Comparison of ENCODE assay signal across 9 cellular contexts in the genomic region with DNA sequence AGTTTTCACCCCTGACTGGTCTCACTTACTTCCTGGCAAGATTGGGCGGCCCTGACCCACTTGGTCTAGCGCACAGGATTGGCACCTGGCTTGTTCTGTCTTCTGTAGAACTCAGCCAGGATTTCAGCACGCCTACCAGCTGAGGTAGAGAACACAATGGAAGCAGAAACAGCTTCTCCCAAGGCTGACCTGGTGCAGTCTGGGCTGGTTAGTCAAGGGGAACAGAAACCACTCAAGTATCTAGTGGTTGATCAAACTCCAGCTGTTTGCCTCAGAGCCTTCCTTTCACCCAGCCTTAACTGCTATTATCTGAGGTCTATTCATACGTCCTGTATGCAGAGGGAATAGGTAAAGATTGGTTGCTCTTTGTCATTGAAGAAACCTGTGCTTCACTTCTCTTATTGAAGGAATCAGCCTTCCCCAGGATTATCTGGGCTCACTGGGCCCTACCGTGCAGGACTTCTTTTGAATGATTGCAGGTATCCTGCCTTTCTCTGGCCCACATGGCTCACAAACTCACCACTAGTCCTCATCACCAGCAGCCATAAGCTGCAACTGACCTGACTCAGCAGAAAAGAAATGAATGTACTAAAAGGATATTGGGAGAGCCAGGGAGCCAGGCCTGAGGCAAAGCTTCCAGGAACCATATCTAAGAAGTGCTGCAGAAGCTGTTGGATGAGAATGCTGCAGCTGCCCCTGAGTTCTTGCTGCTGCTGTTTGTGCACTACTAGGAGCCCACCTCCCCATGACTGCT. TPM values are rescaled to one million over a fixed set of nuclear protein-coding genes. Genes with fewer than 3 reads are reported as not detected.
A peak's percentile ranks its signal among the peaks of the same experiment; 100 is the strongest.
DNase-seq lines count a peak whose midpoint lies in the region; ATAC-seq and TF ChIP-seq lines count a peak whose summit lies in the region.
"Had no signal": no experiment of that assay in that cellular context is flagged by ENCODE, and none has a peak within 500 bp of the region (broad histone marks: within the 10 kb centered on the region; RNA-seq: fewer than 3 reads in every experiment).

No MANE protein-coding gene starts in this region.

- H3K9me3 ChIP-seq in uterus = no peaks in the 10 kb centered on the region

- ATAC-seq in left cardiac atrium = no peak
- peak; percentile 95 for ATAC-seq in HG02884 (IDR thresholded peaks at IDR 0.05; ENCODE audit: unreplicated experiment)

- intact Hi-C loops in cardiac septum (cut with DNase I) = no loop called here
- intact Hi-C loops in left cardiac atrium (cut with DNase I) = no loop called here
- intact Hi-C loops in uterus (cut with DNase I; ENCODE audit: low total_unique reads) = no loop called here

- no peak for TF ChIP-seq CTCF in uterus (IDR thresholded peaks at IDR 0.05)

- DNase-seq in cardiac septum (ENCODE audit: low spot score) (peak; percentile 56), left cardiac atrium (no peak), NAMALWA (ENCODE audit: low spot score) (peak; percentile 64), uterus (no peak), NCI-H1436 (lab: John Stamatoyannopoulos, UW) (no peak), activated T-cell treated with anti-CD3 and anti-CD28 coated beads for 4 hours (no peak)
- no peak for DNase-seq in activated CD4-positive, CD25-positive, alpha-beta regulatory T cell treated with anti-CD3 and anti-CD28 coated beads, Interleukin-2, amount 50 U/mL, for 72 hours
- DNase-seq: SW 1271 had no signal

- H3K36me3 ChIP-seq in uterus = no peaks in the 10 kb centered on the region

- H3K27ac ChIP-seq in uterus = no peak overlapping the region

- H3K27me3 ChIP-seq in uterus = peaks cover 0 to 12% of the 10 kb centered on the region in 2 donors

- peaks cover 0 to 16% of the 10 kb centered on the region in 2 donors for H3K4me1 ChIP-seq in uterus

- TF ChIP-seq POLR2A in uterus (IDR thresholded peaks at IDR 0.05) = no peak

- H3K4me3 ChIP-seq in uterus = no peak overlapping the region

RNA-seq across cellular contexts. Expression of a gene that starts 2.5 kb away (rescaled TPM):
- total RNA-seq in cardiac septum (0.13 TPM), left cardiac atrium (under 1 TPM; 0.15 to 0.24 TPM), uterus (under 1 TPM in 2 of 4 donors, not detected in 2; 0.24 to 0.76 TPM)

Comparison
In these comparisons a context has a peak if more than half of its experiments do, and no peak if none do; other contexts are left out.
1. DNase-seq: peak in cardiac septum (single experiment) and NAMALWA (single experiment); none in left cardiac atrium (single experiment), activated CD4-positive, CD25-positive, alpha-beta regulatory T cell treated with anti-CD3 and anti-CD28 coated beads, Interleukin-2, amount 50 U/mL, for 72 hours (single experiment), uterus (0 of 2), NCI-H1436 (single experiment) and activated T-cell treated with anti-CD3 and anti-CD28 coated beads for 4 hours (single experiment).